1 cellular context compared by ENCODE assay signal in genomic region chr11:86416494-86416893, GRCh38.
TF ChIP-seq lines count a peak whose summit lies in the region.

No MANE protein-coding gene starts in this region.

TF ChIP-seq in K562, 482 proteins besides CTCF, POLR2A, EP300 and RAD21 (continued from another document and continues in another):
- no peak for TF ChIP-seq ARID4B (CRISPR knock-in tag; IDR thresholded peaks at IDR 0.05)
- TF ChIP-seq ZNF449 (CRISPR knock-in tag; IDR thresholded peaks at IDR 0.05), result no peak
- no peak for TF ChIP-seq CEBPB (tag; IDR thresholded peaks at IDR 0.05)
- peak; percentile 18 for TF ChIP-seq FOS (IDR thresholded peaks at IDR 0.05; ENCODE audit: extremely low read depth, insufficient read length)
- no peak for TF ChIP-seq MTF1 (CRISPR knock-in tag; IDR thresholded peaks at IDR 0.05; ENCODE audit: borderline replicate concordance)
- TF ChIP-seq TAF1 (IDR thresholded peaks at IDR 0.05; ENCODE audit: control insufficient read depth, extremely low read depth, insufficient read depth, low read length, severe bottlenecking), result no peak
- TF ChIP-seq MCM2 (IDR thresholded peaks at IDR 0.05; ENCODE audit: low read depth), result no peak
- TF ChIP-seq ELK1 (CRISPR knock-in tag; IDR thresholded peaks at IDR 0.05), result no peak
- no peak for TF ChIP-seq FUS (optimal IDR thresholded peaks at IDR 0.05; ENCODE audit: low read depth, low read length)
- no peak for TF ChIP-seq SLC30A9 (CRISPR knock-in tag; IDR thresholded peaks at IDR 0.05)
- no peak for TF ChIP-seq L3MBTL2 (IDR thresholded peaks at IDR 0.05)
- no peak for TF ChIP-seq PHTF2 (CRISPR knock-in tag; IDR thresholded peaks at IDR 0.05)
- TF ChIP-seq NR0B1 (IDR thresholded peaks at IDR 0.05; ENCODE audit: partially characterized antibody), result no peak
- TF ChIP-seq ZNF696 (CRISPR knock-in tag; conservative IDR thresholded peaks at IDR 0.05), result no peak
- no peak for TF ChIP-seq ZNF41 (CRISPR knock-in tag; conservative IDR thresholded peaks at IDR 0.05)
- TF ChIP-seq ATF7 (IDR thresholded peaks at IDR 0.05), result no peak
- no peak for TF ChIP-seq CGGBP1 (CRISPR knock-in tag; IDR thresholded peaks at IDR 0.05)
- TF ChIP-seq ZNF583 (CRISPR knock-in tag; IDR thresholded peaks at IDR 0.05), result no peak
- no peak for TF ChIP-seq ZNF518B (CRISPR knock-in tag; IDR thresholded peaks at IDR 0.05)
- no peak for TF ChIP-seq ZNF23 (CRISPR knock-in tag; IDR thresholded peaks at IDR 0.05)
- no peak for TF ChIP-seq RFX1 (IDR thresholded peaks at IDR 0.05)
- TF ChIP-seq ZBTB11 (CRISPR knock-in tag; IDR thresholded peaks at IDR 0.05), result no peak
- TF ChIP-seq MTA3 (IDR thresholded peaks at IDR 0.05; ENCODE audit: borderline replicate concordance), result no peak
- TF ChIP-seq ZNF740 (CRISPR knock-in tag; IDR thresholded peaks at IDR 0.05), result no peak
- no peak for TF ChIP-seq ZNF740 (tag; IDR thresholded peaks at IDR 0.05)
- no peak for TF ChIP-seq PRPF4 (IDR thresholded peaks at IDR 0.05; ENCODE audit: insufficient read depth, low read depth, low read length, poor library complexity, severe bottlenecking)
- no peak for TF ChIP-seq ZNF586 (CRISPR knock-in tag; conservative IDR thresholded peaks at IDR 0.05)
- TF ChIP-seq ZKSCAN8 (CRISPR knock-in tag; IDR thresholded peaks at IDR 0.05), result no peak
- no peak for TF ChIP-seq CBX3 (IDR thresholded peaks at IDR 0.05; ENCODE audit: borderline replicate concordance in 1 of 2, low read length in 2 of 2)
- TF ChIP-seq SMARCC2 (IDR thresholded peaks at IDR 0.05; ENCODE audit: low read depth), result peak; percentile 71; the same call in 1 of the 2 replicates
- no peak for TF ChIP-seq SRSF1 (IDR thresholded peaks at IDR 0.05; ENCODE audit: low read depth, low read length)
- TF ChIP-seq ZNF766 (CRISPR knock-in tag; conservative IDR thresholded peaks at IDR 0.05), result no peak
- 0 out of 2 replicates have a peak, but pooled peaks have one; percentile 3 for TF ChIP-seq SPI1 (IDR thresholded peaks at IDR 0.05; ENCODE audit: borderline replicate concordance, low read depth, low read length)
- TF ChIP-seq SMARCA4 (IDR thresholded peaks at IDR 0.05), result peak; percentile 87
- TF ChIP-seq ZNF589 (CRISPR knock-in tag; IDR thresholded peaks at IDR 0.05; ENCODE audit: low read depth), result 0 out of 2 replicates have a peak, but pooled peaks have one; percentile 63
- no peak for TF ChIP-seq THAP12 (CRISPR knock-in tag; IDR thresholded peaks at IDR 0.05)
- TF ChIP-seq MEF2A (IDR thresholded peaks at IDR 0.05; ENCODE audit: control insufficient read depth, low read depth, low read length), result no peak
- TF ChIP-seq PKNOX1 (IDR thresholded peaks at IDR 0.05), result no peak
- no peak for TF ChIP-seq FOXJ3 (CRISPR knock-in tag; IDR thresholded peaks at IDR 0.05)
- TF ChIP-seq IRF2 (CRISPR knock-in tag; IDR thresholded peaks at IDR 0.05), result no peak
- TF ChIP-seq SMARCE1 (IDR thresholded peaks at IDR 0.05), result peak; percentile 89
- no peak for TF ChIP-seq NFE2 (IDR thresholded peaks at IDR 0.05; ENCODE audit: low read depth)
